Comparison of ENCODE assay signal across 6 cellular contexts in the genomic region with DNA sequence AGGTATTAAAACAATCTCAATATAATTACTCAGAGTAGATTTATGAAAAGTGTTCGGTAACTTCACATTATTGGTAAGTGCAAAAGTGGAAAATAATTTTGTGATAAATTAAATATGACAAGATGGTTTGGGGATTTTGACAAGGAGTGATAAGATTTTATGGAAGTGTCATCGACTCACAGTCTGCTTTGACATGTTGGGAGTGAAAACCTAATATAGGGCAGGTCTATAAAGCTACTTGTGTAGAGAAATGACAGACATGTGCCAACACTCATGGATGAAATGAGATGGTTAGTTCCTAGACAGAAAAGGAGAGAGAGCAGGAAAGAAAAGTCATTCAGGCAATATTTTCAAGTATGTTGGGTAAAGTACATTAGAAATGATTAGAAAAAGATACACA.
"Had no signal": no experiment of that assay in that cellular context is flagged by ENCODE, and none has a peak within 500 bp of the region (broad histone marks: within the 10 kb centered on the region; RNA-seq: fewer than 3 reads in every experiment).

No MANE protein-coding gene starts in this region.

- H3K27me3 Mint-ChIP-seq: IgD-negative memory B cell had no signal

- H3K4me3 Mint-ChIP-seq: IgD-negative memory B cell had no signal

- H3K4me1 Mint-ChIP-seq: IgD-negative memory B cell had no signal

- ATAC-seq: HepG2, K562 had no signal

- H3K27ac Mint-ChIP-seq: IgD-negative memory B cell had no signal

- DNase-seq: IMR-90, KBM-7 had no signal

- H3K27ac ChIP-seq: HL-60 had no signal

- H3K4me3 ChIP-seq: K562 had no signal
